10 cellular contexts compared by ENCODE assay signal in genomic region chr1:61080408-61081134, GRCh38. TPM values are rescaled to one million over a fixed set of nuclear protein-coding genes. Genes with fewer than 3 reads are reported as not detected.
DNase-seq lines count a peak whose midpoint lies in the region; ATAC-seq and TF ChIP-seq lines count a peak whose summit lies in the region.
"Had no signal": no experiment of that assay in that cellular context is flagged by ENCODE, and none has a peak within 500 bp of the region (broad histone marks: within the 10 kb centered on the region; RNA-seq: fewer than 3 reads in every experiment).

No MANE protein-coding gene starts in this region.

- ATAC-seq in GM23338 (no peak), Panc1 (no peak), GM21515 (IDR thresholded peaks at IDR 0.05; ENCODE audit: unreplicated experiment) (no peak)
- ATAC-seq: activated CD4-positive, CD25-positive, alpha-beta regulatory T cell treated with anti-CD3 and anti-CD28 coated beads, Interleukin-2, amount 50 U/mL, for 24 hours had no signal

- H3K4me2 ChIP-seq in GM23338 = peak overlapping the region; percentile 79

- H3K9me2 ChIP-seq in GM23338 (ENCODE audit: insufficient read depth) = no peaks in the 10 kb centered on the region

- intact Hi-C loops in Panc1 (cut with micrococcal nuclease; ENCODE audit: unreplicated experiment) (loop anchor here (10.0 kb wide), 1 partner anchor 254 kb away; no protein-coding TSS in a partner anchor), esophagus squamous epithelium (cut with DNase I) (no loop called here), sigmoid colon (cut with DNase I) (loop anchor here (2.0 to 10.0 kb wide), 7 partner anchors 30 to 257 kb away; no protein-coding TSS in a partner anchor)

- peaks cover 63% of the 10 kb centered on the region for H3K27me3 Mint-ChIP-seq in GM23338 (ENCODE audit: insufficient read depth, low read depth, poor library complexity)

- H3K27me3 ChIP-seq in GM23338 (ENCODE audit: insufficient read depth) (peaks cover 77% of the 10 kb centered on the region), Panc1 (ENCODE audit: control insufficient read depth, insufficient read depth, low read length) (no peaks in the 10 kb centered on the region), esophagus squamous epithelium (no peaks in the 10 kb centered on the region), sigmoid colon (no peaks in the 10 kb centered on the region)

- no peak for TF ChIP-seq POLR2A in esophagus squamous epithelium (IDR thresholded peaks at IDR 0.05)
- no peak for TF ChIP-seq POLR2A in sigmoid colon (IDR thresholded peaks at IDR 0.05)

- DNase-seq in GM23338 (ENCODE audit: low spot score) (peak; percentile 32), Panc1 (ENCODE audit: low read depth, low spot score) (no peak), esophagus squamous epithelium (lab: John Stamatoyannopoulos, UW) (no peak), sigmoid colon (no peak), NCI-H774 (lab: John Stamatoyannopoulos, UW) (no peak), SKM-1 treated with dmso at 0.1 percent for 144 hours (lab: John Stamatoyannopoulos, UW; ENCODE audit: unreplicated experiment) (no peak)
- no peak for DNase-seq in stimulated activated CD4-positive, alpha-beta T cell treated with anti-CD3 and anti-CD28 coated beads, Interleukin-12 subunit alpha, Interleukin-12 subunit beta, amount 100 ng/mL, for 4 hours

- H2AFZ ChIP-seq in GM23338 = no peak overlapping the region

- BruUV-seq in Panc1 (replicated peaks; lab: Mats Ljungman, UMichigan) = no TSS peak

- H3K4me1 ChIP-seq in GM23338 (ENCODE audit: insufficient read depth) = peaks cover 50% of the 10 kb centered on the region
- H3K4me1 ChIP-seq in Panc1 (ENCODE audit: control insufficient read depth, insufficient read depth, low read length) = peaks cover 55% of the 10 kb centered on the region
- peaks cover 33 to 67% (median 35%) of the 10 kb centered on the region in 3 donors for H3K4me1 ChIP-seq in esophagus squamous epithelium
- H3K4me1 ChIP-seq in sigmoid colon = peaks cover 0 to 55% (median 47%) of the 10 kb centered on the region in 4 donors

- H3K9me3 ChIP-seq in Panc1 (ENCODE audit: control insufficient read depth, insufficient read depth, low read depth, low read length) (no peaks in the 10 kb centered on the region), esophagus squamous epithelium (no peaks in the 10 kb centered on the region), sigmoid colon (no peaks in the 10 kb centered on the region)

- H3K79me2 ChIP-seq in GM23338 (replicated peaks; ENCODE audit: insufficient read depth) = no peaks in the 10 kb centered on the region

- in situ Hi-C loops in Panc1 (cut with HindIII; ENCODE audit: low pct_unique_long_range_greater_than_20kb, low sequenced_read_pairs) = no loop called here

- TF ChIP-seq EP300 in sigmoid colon (IDR thresholded peaks at IDR 0.05) = no peak

- 13 to 16% methylated on average over 7 of the region's 7 CpGs for WGBS in esophagus squamous epithelium, 2 donors
- 20 to 39% methylated on average over 7 of the region's 7 CpGs for WGBS in sigmoid colon, 2 donors

- H3K9me3 Mint-ChIP-seq in GM23338 = peaks cover 2% of the 10 kb centered on the region; the same call in 2 of the 3 replicates
- H3K9me3 Mint-ChIP-seq: memory B cell had no signal

- CTCF ChIA-PET in Panc1 (lab: Charles Lee) = interaction anchor here (0.6 kb wide), 1 partner anchor 275 kb away, joined by 3 read pairs; no protein-coding TSS in a partner anchor

- peak overlapping the region; percentile 79 for H3K4me3 Mint-ChIP-seq in GM23338

- H3F3A ChIP-seq in GM23338 (replicated peaks; ENCODE audit: low read depth) = peaks cover 14% of the 10 kb centered on the region; the same call in 1 of the 2 replicates

- H3K36me3 Mint-ChIP-seq in GM23338 (ENCODE audit: low read depth) = peaks cover 3% of the 10 kb centered on the region; the same call in 1 of the 3 replicates
- H3K36me3 Mint-ChIP-seq: memory B cell had no signal

- peaks cover 45% of the 10 kb centered on the region for H3K4me1 Mint-ChIP-seq in GM23338

- peaks cover 8% of the 10 kb centered on the region; the same call in 1 of the 2 replicates for H4K20me1 ChIP-seq in GM23338 (replicated peaks; ENCODE audit: insufficient read depth)

- H3K27ac ChIP-seq in GM23338 (ENCODE audit: low read depth) (no peak overlapping the region), Panc1 (ENCODE audit: low read length) (peak overlapping the region; percentile 88), esophagus squamous epithelium (peak overlapping the region; percentile 85 to 95 (median 92)), sigmoid colon (peak overlapping the region; percentile 95 to 97 (median 96))

- peak overlapping the region; percentile 58 for H3K4me3 ChIP-seq in GM23338
- peak overlapping the region; percentile 24 to 54 for H3K4me3 ChIP-seq in Panc1 (ENCODE audit: low read depth in 2 of 2, low read length in 2 of 2)
- peak overlapping the region in 3 of 4 donors; percentile 29 to 85 (median 84) for H3K4me3 ChIP-seq in esophagus squamous epithelium
- H3K4me3 ChIP-seq in sigmoid colon = peak overlapping the region in 3 of 4 donors; percentile 79 to 95 (median 89)

- no peak overlapping the region for H3K27ac Mint-ChIP-seq in GM23338
- H3K27ac Mint-ChIP-seq: memory B cell had no signal

- H3K36me3 ChIP-seq in GM23338 (ENCODE audit: insufficient read depth) = no peaks in the 10 kb centered on the region
- H3K36me3 ChIP-seq in Panc1 (ENCODE audit: control insufficient read depth, insufficient read depth, low read length) = no peaks in the 10 kb centered on the region; the same call in 1 of the 2 replicates
- no peaks in the 10 kb centered on the region for H3K36me3 ChIP-seq in esophagus squamous epithelium
- H3K36me3 ChIP-seq in sigmoid colon = no peaks in the 10 kb centered on the region

- no peak for TF ChIP-seq CTCF in GM23338 (conservative IDR thresholded peaks at IDR 0.05; ENCODE audit: low read depth in 2 of 2)
- no peak for TF ChIP-seq CTCF in Panc1 (IDR thresholded peaks at IDR 0.05)
- no peak for TF ChIP-seq CTCF in esophagus squamous epithelium (IDR thresholded peaks at IDR 0.05)
- TF ChIP-seq CTCF in sigmoid colon (IDR thresholded peaks at IDR 0.05) = no peak

- POLR2A ChIA-PET in Panc1 (lab: Charles Lee) = interaction anchor here (0.6 kb wide), 1 partner anchor 748 kb away, joined by 13 read pairs; no protein-coding TSS in a partner anchor

TF ChIP-seq in GM23338, 12 proteins besides CTCF, POLR2A, EP300 and RAD21:
- TF ChIP-seq CREB1 (CRISPR knock-in tag; IDR thresholded peaks at IDR 0.05; ENCODE audit: low read depth) = no peak
- TF ChIP-seq ZNF114 (CRISPR knock-in tag; IDR thresholded peaks at IDR 0.05) = no peak
- TF ChIP-seq EZH2 (IDR thresholded peaks at IDR 0.05; ENCODE audit: low read depth, unreplicated experiment) = peak; percentile 71

RNA-seq across cellular contexts. Expression of gene NFIA, which starts 1.8 kb away (rescaled TPM):
- total RNA-seq in GM23338 (2014; rRNA removed; shearing (Covaris generic)) = 0.97 and 2.5 TPM in 2 replicates
- polyA plus RNA-seq in GM23338 (2016; fragmentation: Nextera tagmentation; extraction: Ambion mirVana) = 2.1 and 2.3 TPM in 2 replicates
- total RNA-seq in Panc1 (2021; ENCODE audit: unreplicated experiment) = 20.9 TPM
- polyA plus RNA-seq in Panc1 (2012; ENCODE audit: insufficient read length) = 6.6 TPM
- 10 to 100 TPM; 27.9 to 79.9 (median 36.7) TPM for total RNA-seq in esophagus squamous epithelium
- 100 to 1,000 TPM in 1 of 4 donors, 10 to 100 TPM in 3; 79.7 to 154 (median 89.1) TPM for total RNA-seq in sigmoid colon
- polyA plus RNA-seq in sigmoid colon = 1 to 10 TPM; 2.3 to 7.6 (median 4.2) TPM

Comparison
In these comparisons a context has a peak if more than half of its experiments do, and no peak if none do; other contexts are left out.
1. H3K4me3 ChIP-seq: peak in every context shown above with its lines; median percentile 89 in sigmoid colon; 84 in esophagus squamous epithelium; 58 in GM23338; 39 in Panc1.